ENCODE assay signal across 40 cellular contexts in genomic region chr9:24293391-24293790, GRCh38.
DNase-seq lines count a peak whose midpoint lies in the region; ATAC-seq, FAIRE-seq and TF ChIP-seq lines count a peak whose summit lies in the region.
"Had no signal": no experiment of that assay in that cellular context is flagged by ENCODE, and none has a peak within 500 bp of the region (broad histone marks: within the 10 kb centered on the region; RNA-seq: fewer than 3 reads in every experiment).

No MANE protein-coding gene starts in this region.

- H4K8ac ChIP-seq in H1 (ENCODE audit: extremely low read depth, insufficient read depth, low read length) (no peak overlapping the region), neuronal stem cell (ENCODE audit: low read depth, low read length) (no peak overlapping the region)

- peak; percentile 50 for FAIRE-seq in H1 (lab: Jason Lieb, UNC)
- FAIRE-seq: H54, HepG2, islet of Langerhans, small intestine, TTC549 had no signal

- H3K27ac ChIP-seq in H1 (ENCODE audit: low read depth, low read length), result no peak overlapping the region
- H3K27ac ChIP-seq in neuronal stem cell (replicated peaks; ENCODE audit: low read length), result no peak overlapping the region
- H3K27ac ChIP-seq: ascending aorta, cardiac muscle cell, colonic mucosa, gastroesophageal sphincter, HL-60, left ventricle myocardium inferior, right atrium auricular region, RWPE1, SK-N-MC, testis had no signal

- peak; percentile 31 to 58; a peak in 2 of 3 replicates for TF ChIP-seq POLR2A in H1 (IDR thresholded peaks at IDR 0.05; ENCODE audit: control extremely low read depth in 1 of 2, low read depth in 2 of 2, low read length in 2 of 2)

- H3K14ac ChIP-seq in H1 (ENCODE audit: insufficient read length) (no peak overlapping the region), neuronal stem cell (ENCODE audit: low read length) (no peak overlapping the region)

- no peak overlapping the region for H2BK20ac ChIP-seq in H1 (ENCODE audit: low read length)

- no peaks in the 10 kb centered on the region for H3K79me2 ChIP-seq in H1 (ENCODE audit: control insufficient read depth in 1 of 2, insufficient read depth in 2 of 2, low read length in 2 of 2)

- no peaks in the 10 kb centered on the region for H3K79me1 ChIP-seq in H1 (ENCODE audit: low read depth, low read length)
- no peaks in the 10 kb centered on the region for H3K79me1 ChIP-seq in neuronal stem cell (ENCODE audit: low read depth, low read length)

- no peaks in the 10 kb centered on the region for H3K27me3 ChIP-seq in H1 (replicated peaks in 1 of 4; ENCODE audit: control insufficient read depth in 3 of 4, extremely low read depth in 1 of 4, insufficient read depth in 3 of 4, low read length in 3 of 4)
- H3K27me3 ChIP-seq in neuronal stem cell (ENCODE audit: control insufficient read depth in 3 of 3, insufficient read depth in 3 of 3, low read depth in 1 of 3, low read length in 3 of 3), result no peaks in the 10 kb centered on the region
- H3K27me3 ChIP-seq: ascending aorta, cardiac muscle cell, colonic mucosa, gastroesophageal sphincter, right atrium auricular region, testis had no signal

- peak overlapping the region in 1 of 4 experiments; percentile 33; a peak in 1 of 8 replicates for H3K4me3 ChIP-seq in H1 (ENCODE audit: extremely low read depth in 1 of 4, insufficient read depth in 2 of 4, low read depth in 3 of 4, low read length in 4 of 4)
- no peak overlapping the region for H3K4me3 ChIP-seq in neuronal stem cell (ENCODE audit: low read length in 2 of 2)
- H3K4me3 ChIP-seq: ascending aorta, cardiac muscle cell, colonic mucosa, gastroesophageal sphincter, left ventricle myocardium inferior, right atrium auricular region, SK-N-MC, testis had no signal

- no peak overlapping the region for H3K18ac ChIP-seq in H1 (ENCODE audit: extremely low read depth, low read length)
- no peak overlapping the region for H3K18ac ChIP-seq in neuronal stem cell (ENCODE audit: low read length)

- TF ChIP-seq CTCF in H1 (IDR thresholded peaks at IDR 0.05; ENCODE audit: control extremely low read depth in 1 of 3, insufficient read depth in 1 of 3, low read depth in 1 of 3, low read length in 3 of 3), result no peak

- 10% methylated on average over 4 of the region's 4 CpGs; no CpG with 5 or more reads in 1 of the 2 experiments for WGBS in H1 (ENCODE audit: extremely low coverage in 1 of 2, insufficient coverage in 1 of 2, insufficient read length in 1 of 2, insufficient replicate concordance in 2 of 2, low coverage in 1 of 2, low lambda C conversion rate in 2 of 2, missing lambda C conversion rate in 1 of 2), 2 experiments
- WGBS in neuronal stem cell (ENCODE audit: extremely low coverage in 2 of 2, insufficient read length in 2 of 2, insufficient replicate concordance in 1 of 2), 2 donors, result no CpG with 5 or more reads among the region's 4 CpGs

- H4K20me1 ChIP-seq in H1 (replicated peaks in 1 of 2; ENCODE audit: control insufficient read depth in 1 of 2, insufficient read depth in 2 of 2, low read length in 2 of 2), result no peaks in the 10 kb centered on the region

- H3K4ac ChIP-seq in H1 (replicated peaks; ENCODE audit: insufficient read length, low read depth, low read length), result no peak overlapping the region
- no peak overlapping the region for H3K4ac ChIP-seq in neuronal stem cell (ENCODE audit: low read length)

- ATAC-seq in GM19328 (IDR thresholded peaks at IDR 0.05; ENCODE audit: unreplicated experiment), result no peak
- ATAC-seq: activated CD4-positive, CD25-positive, alpha-beta regulatory T cell treated with anti-CD3 and anti-CD28 coated beads, Interleukin-2, amount 50 U/mL, for 24 hours; activated CD8-positive, alpha-beta memory T cell treated with anti-CD3 and anti-CD28 coated beads, Interleukin-2, amount 10 ng/mL, durations not matched to agents 7 days and 5 days; gastroesophageal sphincter; HepG2; stimulated activated naive CD8-positive, alpha-beta T cell treated with anti-CD3 and anti-CD28 coated beads, Interleukin-15, Interleukin-2, amounts not matched to agents 100 U/mL and 50 U/mL, for 24 hours had no signal

- H3K36me3 ChIP-seq in H1 (ENCODE audit: control insufficient read depth in 2 of 4, insufficient read depth in 4 of 4, low read length in 3 of 4), result peaks cover 0 to 4% (median 0%) of the 10 kb centered on the region in 4 experiments; a peak in 2 of 8 replicates
- no peaks in the 10 kb centered on the region for H3K36me3 ChIP-seq in neuronal stem cell (replicated peaks in 1 of 2; ENCODE audit: control insufficient read depth in 2 of 2, insufficient read depth in 2 of 2, low read length in 2 of 2)
- H3K36me3 ChIP-seq: ascending aorta, cardiac muscle cell, colonic mucosa, gastroesophageal sphincter, left ventricle myocardium inferior, right atrium auricular region had no signal

- no peak overlapping the region for H2BK15ac ChIP-seq in H1 (ENCODE audit: low read length)
- H2BK15ac ChIP-seq in neuronal stem cell (ENCODE audit: low read length), result no peak overlapping the region

- no peak overlapping the region for H2AK5ac ChIP-seq in H1 (ENCODE audit: low read depth, low read length)
- H2AK5ac ChIP-seq in neuronal stem cell (ENCODE audit: low read depth, low read length), result no peak overlapping the region

- no peak overlapping the region for H3K56ac ChIP-seq in H1 (replicated peaks; ENCODE audit: insufficient read length, low read depth, low read length)

- DNase-seq in NCI-H2107 treated with DMSO at 0.1 percent for 48 hours (lab: John Stamatoyannopoulos, UW; ENCODE audit: unreplicated experiment) (peak; percentile 1), NCI-H2107 (lab: John Stamatoyannopoulos, UW) (no peak), NCI-H526 treated with DMSO at 0.1 percent for 48 hours (lab: John Stamatoyannopoulos, UW) (peak; percentile 99), H1 (ENCODE audit: low read depth in 1 of 2, low spot score in 2 of 2) (no peak), neuronal stem cell (ENCODE audit: low spot score) (no peak), NCI-H82 treated with DMSO at 0.1 percent for 48 hours (lab: John Stamatoyannopoulos, UW; ENCODE audit: unreplicated experiment) (no peak), AG08395 (ENCODE audit: low spot score) (no peak)
- DNase-seq: 8988T; activated CD4-positive, alpha-beta T cell treated with anti-CD3 and anti-CD28 coated beads, Interleukin-2, amount 50 U/mL, for 4 hours; activated CD8-positive, alpha-beta memory T cell treated with anti-CD3 and anti-CD28 coated beads, Interleukin-2, amount 10 ng/mL, durations not matched to agents 7 days and 5 days; activated gamma-delta T cell treated with Interleukin-2 at 50 U/mL for 16 hours; activated T-cell treated with anti-CD3 and anti-CD28 coated beads, Interleukin-2, amount 50 U/mL, for 48 hours; colonic mucosa; DND-41; effector CD4-positive, alpha-beta T cell; GF-D8; hippocampal formation; Karpas-422; left ventricle myocardium inferior; mesenchymal stem cell; NCI-H1436; NCI-H2171; NCI-H524 treated with DMSO at 0.1 percent for 48 hours; posterior cingulate gyrus; small intestine; stimulated activated naive CD8-positive, alpha-beta T cell treated with anti-CD3 and anti-CD28 coated beads, Interleukin-15, Interleukin-2, amounts not matched to agents 100 U/mL and 50 U/mL, for 24 hours; testis had no signal

- POLR2A ChIA-PET in H1 (lab: Charles Lee; ENCODE audit: partially characterized antibody), result no interaction called here

- no peak overlapping the region for H4K91ac ChIP-seq in H1 (replicated peaks; ENCODE audit: insufficient read length, low read length)
- H4K91ac ChIP-seq in neuronal stem cell (ENCODE audit: low read depth, low read length, poor library complexity), result no peak overlapping the region

- H3K23ac ChIP-seq in H1 (ENCODE audit: insufficient read length) (no peak overlapping the region), neuronal stem cell (ENCODE audit: low read depth, low read length, poor library complexity) (no peak overlapping the region)

- H2BK5ac ChIP-seq in H1 (ENCODE audit: low read depth, low read length) (no peak overlapping the region), neuronal stem cell (ENCODE audit: low read length) (no peak overlapping the region)

- no peak for TF ChIP-seq RAD21 in H1 (IDR thresholded peaks at IDR 0.05 in 1 of 2, conservative IDR thresholded peaks at IDR 0.05 in 1 of 2; ENCODE audit: low read depth in 2 of 2, low read length in 2 of 2)

- peak overlapping the region; percentile 39 for H4K5ac ChIP-seq in H1 (ENCODE audit: insufficient read length, low read depth, low read length)

- TF ChIP-seq EP300 in H1 (IDR thresholded peaks at IDR 0.05; ENCODE audit: borderline replicate concordance in 1 of 2, low read depth in 2 of 2, low read length in 2 of 2), result no peak

- H3K23me2 ChIP-seq in H1 (ENCODE audit: low read depth, low read length), result no peaks in the 10 kb centered on the region

- peaks cover 0 to 9% (median 2%) of the 10 kb centered on the region in 4 experiments; a peak in 3 of 7 replicates for H3K4me1 ChIP-seq in H1 (replicated peaks in 1 of 4; ENCODE audit: control insufficient read depth in 3 of 4, insufficient read depth in 4 of 4, low read length in 3 of 4)
- H3K4me1 ChIP-seq in neuronal stem cell (ENCODE audit: control insufficient read depth in 2 of 2, insufficient read depth in 1 of 2, low read depth in 1 of 2, low read length in 2 of 2), result peaks cover 2 to 7% of the 10 kb centered on the region in 2 donors
- H3K4me1 ChIP-seq: ascending aorta, colonic mucosa, gastroesophageal sphincter, left ventricle myocardium inferior, right atrium auricular region, testis had no signal

- no peak overlapping the region for H2BK12ac ChIP-seq in H1 (ENCODE audit: low read depth, low read length)
- H2BK12ac ChIP-seq in neuronal stem cell (ENCODE audit: low read length), result no peak overlapping the region

- H3K9me3 ChIP-seq in H1 (ENCODE audit: insufficient read depth in 2 of 2, low read depth in 1 of 2, low read length in 1 of 2), result peaks cover 7 to 13% of the 10 kb centered on the region in 2 experiments; a peak in 2 of 4 replicates
- no peaks in the 10 kb centered on the region for H3K9me3 ChIP-seq in neuronal stem cell (replicated peaks in 1 of 2; ENCODE audit: control insufficient read depth in 2 of 2, insufficient read depth in 1 of 2, low read depth in 1 of 2, low read length in 2 of 2)
- H3K9me3 ChIP-seq: ascending aorta, colonic mucosa, right atrium auricular region, testis had no signal

- H2AFZ ChIP-seq in H1 (ENCODE audit: low read length), result no peak overlapping the region
- H2AFZ ChIP-seq in neuronal stem cell (ENCODE audit: low read length), result peak overlapping the region; percentile 76

- H3K9ac ChIP-seq in H1 (replicated peaks in 1 of 4; ENCODE audit: extremely low read depth in 1 of 4, low read depth in 3 of 4, low read length in 3 of 4) (no peak overlapping the region), neuronal stem cell (ENCODE audit: low read depth, low read length, poor library complexity) (no peak overlapping the region)

- H2BK120ac ChIP-seq in H1 (replicated peaks; ENCODE audit: low read depth, low read length) (no peak overlapping the region), neuronal stem cell (ENCODE audit: low read depth, low read length) (no peak overlapping the region)

- CTCF ChIA-PET in H1 (lab: Charles Lee; ENCODE audit: partially characterized antibody), result no interaction called here

- peak overlapping the region; percentile 30 to 33; a peak in 2 of 4 replicates for H3K4me2 ChIP-seq in H1 (ENCODE audit: insufficient read depth in 1 of 2, low read depth in 2 of 2, low read length in 2 of 2)
- no peak overlapping the region for H3K4me2 ChIP-seq in neuronal stem cell (ENCODE audit: insufficient read depth, low read length, poor library complexity, severe bottlenecking)

TF ChIP-seq in H1, 55 proteins besides CTCF, POLR2A, EP300 and RAD21 (continues in another document):
- no peak for TF ChIP-seq POLR2AphosphoS5 (IDR thresholded peaks at IDR 0.05; ENCODE audit: low read depth, low read length)

Comparison
In these comparisons a context has a peak if more than half of its experiments do, and no peak if none do; other contexts are left out.
1. DNase-seq: peak in NCI-H2107 treated with DMSO at 0.1 percent for 48 hours (single experiment) and NCI-H526 treated with DMSO at 0.1 percent for 48 hours (single experiment); none in NCI-H2107 (single experiment), H1 (0 of 2), neuronal stem cell (single experiment), NCI-H82 treated with DMSO at 0.1 percent for 48 hours (single experiment) and AG08395 (single experiment).